ENCODE assay signal across 10 cellular contexts in genomic region chr7:29442146-29442545, GRCh38.
DNase-seq lines count a peak whose midpoint lies in the region; TF ChIP-seq lines count a peak whose summit lies in the region.
"Had no signal": no experiment of that assay in that cellular context is flagged by ENCODE, and none has a peak within 500 bp of the region (broad histone marks: within the 10 kb centered on the region; RNA-seq: fewer than 3 reads in every experiment).

No MANE protein-coding gene starts in this region.

- H3K27me3 Mint-ChIP-seq in activated CD4-positive, alpha-beta memory T cell treated with anti-CD3 and anti-CD28 coated beads for 36 hours, result no peaks in the 10 kb centered on the region
- H3K27me3 Mint-ChIP-seq: activated B cell treated with CpG ODN at 0.5 μM for 24 hours had no signal

- no peaks in the 10 kb centered on the region for H3K27me3 ChIP-seq in Peyer's patch

- intact Hi-C loops in activated CD4-positive, alpha-beta memory T cell treated with anti-CD3 and anti-CD28 coated beads for 36 hours (cut with micrococcal nuclease), result no loop called here

- H3K4me3 ChIP-seq in Peyer's patch, result no peak overlapping the region

- TF ChIP-seq CTCF in Peyer's patch (IDR thresholded peaks at IDR 0.05), result no peak

- no peaks in the 10 kb centered on the region for H3K36me3 Mint-ChIP-seq in activated CD4-positive, alpha-beta memory T cell treated with anti-CD3 and anti-CD28 coated beads for 36 hours
- H3K36me3 Mint-ChIP-seq: naive thymus-derived CD8-positive, alpha-beta T cell had no signal

- POLR2A ChIA-PET in activated CD4-positive, alpha-beta memory T cell treated with anti-CD3 and anti-CD28 coated beads for 36 hours (lab: Charles Lee), result no interaction called here

- CTCF ChIA-PET in activated CD4-positive, alpha-beta memory T cell treated with anti-CD3 and anti-CD28 coated beads for 36 hours (lab: Charles Lee), result no interaction called here

- no peak overlapping the region for H3K27ac Mint-ChIP-seq in activated CD4-positive, alpha-beta memory T cell treated with anti-CD3 and anti-CD28 coated beads for 36 hours
- H3K27ac Mint-ChIP-seq: activated B cell treated with CpG ODN at 0.5 μM for 24 hours; naive thymus-derived CD8-positive, alpha-beta T cell had no signal

- no peak for TF ChIP-seq POLR2A in Peyer's patch (IDR thresholded peaks at IDR 0.05)

- no peaks in the 10 kb centered on the region for H3K36me3 ChIP-seq in Peyer's patch

- no peaks in the 10 kb centered on the region for H3K9me3 Mint-ChIP-seq in activated CD4-positive, alpha-beta memory T cell treated with anti-CD3 and anti-CD28 coated beads for 36 hours
- H3K9me3 Mint-ChIP-seq: activated B cell treated with CpG ODN at 0.5 μM for 24 hours; naive thymus-derived CD8-positive, alpha-beta T cell had no signal

- H3K9me3 ChIP-seq in Peyer's patch, result no peaks in the 10 kb centered on the region

- no peak overlapping the region for H3K4me3 Mint-ChIP-seq in activated CD4-positive, alpha-beta memory T cell treated with anti-CD3 and anti-CD28 coated beads for 36 hours
- H3K4me3 Mint-ChIP-seq: activated B cell treated with CpG ODN at 0.5 μM for 24 hours; naive thymus-derived CD8-positive, alpha-beta T cell had no signal

- no peaks in the 10 kb centered on the region for H3K4me1 Mint-ChIP-seq in activated CD4-positive, alpha-beta memory T cell treated with anti-CD3 and anti-CD28 coated beads for 36 hours (ENCODE audit: low read depth)
- H3K4me1 Mint-ChIP-seq: activated B cell treated with CpG ODN at 0.5 μM for 24 hours; naive thymus-derived CD8-positive, alpha-beta T cell had no signal

- DNase-seq in DMS153 (lab: John Stamatoyannopoulos, UW), result peak; percentile 74
- peak; percentile 90 for DNase-seq in NCI-H1105 treated with DMSO at 0.1 percent for 48 hours (lab: John Stamatoyannopoulos, UW)
- peak; percentile 55 to 70 for DNase-seq in SHP77 (lab: John Stamatoyannopoulos, UW)
- DNase-seq in iPS-NIHi11 (ENCODE audit: low spot score), result peak; percentile 76
- no peak for DNase-seq in DMS114 treated with DMSO at 0.1 percent for 48 hours (lab: John Stamatoyannopoulos, UW; ENCODE audit: unreplicated experiment)
- no peak for DNase-seq in activated CD4-positive, alpha-beta memory T cell treated with anti-CD3 and anti-CD28 coated beads for 36 hours
- DNase-seq in activated effector memory CD4-positive, alpha-beta T cell treated with Interleukin-2 at 50 U/mL for 16 hours, result no peak
- no peak for DNase-seq in Peyer's patch
- DNase-seq: activated B cell treated with CpG ODN at 0.5 μM for 24 hours; naive thymus-derived CD8-positive, alpha-beta T cell had no signal

- no peak overlapping the region for H3K27ac ChIP-seq in Peyer's patch

- no peaks in the 10 kb centered on the region for H3K4me1 ChIP-seq in Peyer's patch

Comparison
In these comparisons a context has a peak if more than half of its experiments do, and no peak if none do; other contexts are left out.
1. DNase-seq: peak in DMS153 (single experiment), NCI-H1105 treated with DMSO at 0.1 percent for 48 hours (single experiment), SHP77 (2 of 2) and iPS-NIHi11 (single experiment); none in DMS114 treated with DMSO at 0.1 percent for 48 hours (single experiment), activated CD4-positive, alpha-beta memory T cell treated with anti-CD3 and anti-CD28 coated beads for 36 hours (single experiment), activated effector memory CD4-positive, alpha-beta T cell treated with Interleukin-2 at 50 U/mL for 16 hours (single experiment) and Peyer's patch (0 of 3).